15 cellular contexts compared by ENCODE assay signal in the genomic region with DNA sequence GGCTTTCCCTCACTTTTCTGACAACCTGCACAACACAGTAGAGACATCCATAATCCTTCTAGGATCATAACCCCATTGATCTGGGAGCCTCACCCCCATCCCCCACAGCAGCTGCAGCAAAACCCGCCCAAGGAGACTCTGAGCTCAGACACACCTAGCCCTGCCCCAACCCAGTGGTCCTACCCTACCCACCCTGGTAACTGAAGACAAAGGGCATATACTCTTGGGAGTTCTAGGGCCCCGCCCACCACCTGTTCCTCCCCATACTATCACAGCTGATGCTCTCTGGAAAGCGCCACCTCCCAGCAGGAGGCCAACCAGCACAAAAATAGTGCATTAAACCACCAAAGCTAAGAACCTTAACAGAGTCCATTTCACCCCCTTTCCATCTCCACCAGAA. TPM values are rescaled to one million over a fixed set of nuclear protein-coding genes. Genes with fewer than 3 reads are reported as not detected.
A peak's percentile ranks its signal among the peaks of the same experiment; 100 is the strongest.
DNase-seq lines count a peak whose midpoint lies in the region; ATAC-seq, FAIRE-seq and TF ChIP-seq lines count a peak whose summit lies in the region.
"Not testable (repeated sequence)": the region's sequence is repeated elsewhere in the genome, so short reads cannot be mapped to it uniquely, and the experiment has no call there.
"Had no signal": no experiment of that assay in that cellular context is flagged by ENCODE, and none has a peak within 500 bp of the region (broad histone marks: within the 10 kb centered on the region; RNA-seq: fewer than 3 reads in every experiment).

No MANE protein-coding gene starts in this region.

- H4K20me1 ChIP-seq in BLaER1 treated with 17β-estradiol and CSF1 and Interleukin-3, amounts not matched to agents 10 nM and 100 nM: not testable (repeated sequence)

- DNase-seq in NCI-H2107 treated with DMSO at 0.1 percent for 48 hours (lab: John Stamatoyannopoulos, UW; ENCODE audit: unreplicated experiment) (peak; percentile 76), NCI-H524 (lab: John Stamatoyannopoulos, UW) (peak; percentile 1 to 63), NCI-H82 (lab: John Stamatoyannopoulos, UW) (peak; percentile 42), Peyer's patch (peak in 2 of 3 donors; percentile 47 to 53), left colon (peak; percentile 29 to 52), small intestine (peak; percentile 40)

- intact Hi-C loops in left colon (cut with DNase I, micrococcal nuclease): not testable (repeated sequence)

- TF ChIP-seq POLR2A in Peyer's patch (IDR thresholded peaks at IDR 0.05): not testable (repeated sequence)

- not testable (repeated sequence) for H3K27me3 ChIP-seq in BLaER1 treated with 17β-estradiol and CSF1 and Interleukin-3, amounts not matched to agents 10 nM and 100 nM; Peyer's patch; small intestine (ENCODE audit: control insufficient read depth in 2 of 2, insufficient read depth in 2 of 2, low read length in 2 of 2)

- peak overlapping the region in 6 of 11 experiments; percentile 4 to 42 (median 28); a peak in 9 of 22 replicates for H3K4me2 ChIP-seq in BLaER1 treated with 17β-estradiol and CSF1 and Interleukin-3, amounts not matched to agents 10 nM and 100 nM

- CTCF ChIA-PET in HEK293 (lab: Yijun Ruan, JAX): interaction anchor here (0.6 kb wide), 2 partner anchors 89 to 1746 kb away, joined by 3 to 4 read pairs; no protein-coding TSS in a partner anchor

- POLR2A ChIA-PET in HEK293 (lab: Yijun Ruan, JAX): interaction anchor here (3.8 kb wide), 1 partner anchor 64 kb away, joined by 12 read pairs; a partner anchor contains a TSS

- not testable (repeated sequence) for H3K4me1 ChIP-seq in BLaER1 treated with 17β-estradiol and CSF1 and Interleukin-3, amounts not matched to agents 10 nM and 100 nM; HEK293 (ENCODE audit: control insufficient read depth, insufficient read depth, low read length); Peyer's patch; small intestine (ENCODE audit: control insufficient read depth in 2 of 2, insufficient read depth in 1 of 2, low read depth in 1 of 2, low read length in 1 of 2)

- H3K4me3 ChIP-seq in BLaER1 treated with 17β-estradiol and CSF1 and Interleukin-3, amounts not matched to agents 10 nM and 100 nM; HEK293 (ENCODE audit: low read depth, low read length); Peyer's patch; small intestine (ENCODE audit: low read depth in 1 of 2, low read length in 2 of 2): not testable (repeated sequence)

- not testable (repeated sequence) for TF ChIP-seq CTCF in HEK293 (tag by site-specific recombination; IDR thresholded peaks at IDR 0.05); Peyer's patch (IDR thresholded peaks at IDR 0.05)

- not testable (repeated sequence) for FAIRE-seq in small intestine (lab: Jason Lieb, UNC)

- H3K27ac ChIP-seq in BLaER1 treated with 17β-estradiol and CSF1 and Interleukin-3, amounts not matched to agents 10 nM and 100 nM; HEK293 (ENCODE audit: extremely low read depth, low read depth, low read length); Peyer's patch; small intestine (ENCODE audit: low read depth in 1 of 2, low read length in 1 of 2): not testable (repeated sequence)

- WGBS in small intestine, 3 donors: 17 to 61% (median 60%) methylated on average over 3 of the region's 3 CpGs

- not testable (repeated sequence) for H3K36me3 ChIP-seq in BLaER1 treated with 17β-estradiol and CSF1 and Interleukin-3, amounts not matched to agents 10 nM and 100 nM; HEK293 (ENCODE audit: control insufficient read depth in 2 of 2, insufficient read depth in 1 of 2, low read length in 2 of 2); Peyer's patch; small intestine (ENCODE audit: control insufficient read depth in 2 of 2, insufficient read depth in 2 of 2, low read length in 2 of 2)

- not testable (repeated sequence) for H3K9ac ChIP-seq in BLaER1 treated with 17β-estradiol and CSF1 and Interleukin-3, amounts not matched to agents 10 nM and 100 nM

- ATAC-seq in left colon: peak; percentile 85

- H3K9me3 ChIP-seq in BLaER1 treated with 17β-estradiol and CSF1 and Interleukin-3, amounts not matched to agents 10 nM and 100 nM (replicated peaks in 1 of 11); HEK293 (ENCODE audit: control insufficient read depth, insufficient read depth, low read depth, low read length); Peyer's patch; small intestine (ENCODE audit: control insufficient read depth, low read depth): not testable (repeated sequence)

TF ChIP-seq in HEK293, 187 proteins besides CTCF, POLR2A, EP300 and RAD21:
- TF ChIP-seq KLF1 (tag by site-specific recombination; IDR thresholded peaks at IDR 0.05): peak; percentile 86

RNA-seq across cellular contexts. Expression of a gene that starts 21.9 kb away (rescaled TPM):
- total RNA-seq in Peyer's patch (10 to 100 TPM in 2 of 4 donors, 1 to 10 TPM in 2; 5.2 to 11.6 (median 10.1) TPM), left colon (10 to 100 TPM; 13.0 to 16.9 TPM)
- 10 to 100 TPM in 1 of 3 donors, 1 to 10 TPM in 2; 3.8 to 12.0 (median 8.7) TPM for polyA plus RNA-seq in small intestine

RNA-seq across cellular contexts. Expression of a gene that starts 35.5 kb away (rescaled TPM):
- total RNA-seq in Peyer's patch (not detected), left colon (under 1 TPM in 1 of 2 donors, not detected in 1; 0.20 TPM)
- under 1 TPM in 1 of 3 donors, not detected in 2; 0.03 TPM for polyA plus RNA-seq in small intestine
- total RNA-seq: CD4-positive, CD25-positive, alpha-beta regulatory T cell; CD8-positive, alpha-beta memory T cell; GM23338; HT1080 had no signal
- polyA plus RNA-seq: CD4-positive, CD25-positive, alpha-beta regulatory T cell; CD8-positive, alpha-beta memory T cell had no signal

RNA-seq across cellular contexts. Expression of a gene that starts 59.4 kb away (rescaled TPM):
- total RNA-seq in Peyer's patch (10 to 100 TPM in 1 of 4 donors, 1 to 10 TPM in 2, not detected in 1; 1.4 to 66.8 (median 6.0) TPM), left colon (1 to 10 TPM; 1.7 to 5.4 TPM)
- 1 to 10 TPM in 2 of 3 donors, under 1 TPM in 1; 0.22 to 4.9 (median 2.9) TPM for polyA plus RNA-seq in small intestine
- total RNA-seq: A673, HFFc6, HT1080 had no signal
- polyA plus RNA-seq: AG04450; CD8-positive, alpha-beta memory T cell had no signal
